Comparison of ENCODE assay signal across 1 cellular context in genomic region chr2:10668402-10669012, GRCh38.
TF ChIP-seq lines count a peak whose summit lies in the region.

No MANE protein-coding gene starts in this region.

TF ChIP-seq in GM23338, 12 proteins besides CTCF, POLR2A, EP300 and RAD21 (continued from another document):
- TF ChIP-seq ETS1 (IDR thresholded peaks at IDR 0.05) (no peak), NANOG (IDR thresholded peaks at IDR 0.05; ENCODE audit: borderline replicate concordance) (no peak), POLR2AphosphoS5 (IDR thresholded peaks at IDR 0.05; ENCODE audit: low read depth) (no peak)
